1 cellular context compared by ENCODE assay signal in the genomic region with DNA sequence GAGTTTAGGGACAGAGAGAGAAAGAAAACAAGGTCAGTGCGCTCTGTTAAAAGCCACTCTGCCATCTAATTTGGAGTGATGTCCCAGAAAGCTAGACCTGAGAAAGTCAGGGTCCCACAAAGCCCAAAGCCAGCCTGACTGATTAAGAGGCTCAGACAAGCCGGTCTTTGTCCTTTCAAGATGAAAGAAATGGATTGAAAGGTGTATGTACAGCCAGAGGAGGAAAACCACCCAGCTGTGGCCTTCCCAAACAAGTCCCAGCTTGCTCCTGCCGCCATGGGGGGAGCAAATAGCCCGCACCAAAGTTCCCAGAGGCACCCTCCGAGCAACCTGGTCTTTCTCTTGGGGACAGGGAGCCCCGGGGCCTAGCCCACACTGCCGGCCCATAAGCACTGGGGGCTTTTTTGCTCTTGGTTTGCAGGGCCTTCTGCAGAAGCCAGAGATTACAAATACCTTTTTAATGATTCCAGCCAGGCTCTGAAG.
TF ChIP-seq lines count a peak whose summit lies in the region.

No MANE protein-coding gene starts in this region.

TF ChIP-seq in WTC11, 78 proteins besides CTCF, POLR2A, EP300 and RAD21 (continued from another document):
- no peak for TF ChIP-seq FOXP4 (CRISPR knock-in tag; IDR thresholded peaks at IDR 0.05)
- no peak for TF ChIP-seq GTF2I (CRISPR knock-in tag; conservative IDR thresholded peaks at IDR 0.05)
- TF ChIP-seq OVOL2 (CRISPR knock-in tag; IDR thresholded peaks at IDR 0.05; ENCODE audit: borderline replicate concordance) = no peak
- TF ChIP-seq ZNF121 (CRISPR knock-in tag; IDR thresholded peaks at IDR 0.05) = no peak
- TF ChIP-seq, protein P1, sequence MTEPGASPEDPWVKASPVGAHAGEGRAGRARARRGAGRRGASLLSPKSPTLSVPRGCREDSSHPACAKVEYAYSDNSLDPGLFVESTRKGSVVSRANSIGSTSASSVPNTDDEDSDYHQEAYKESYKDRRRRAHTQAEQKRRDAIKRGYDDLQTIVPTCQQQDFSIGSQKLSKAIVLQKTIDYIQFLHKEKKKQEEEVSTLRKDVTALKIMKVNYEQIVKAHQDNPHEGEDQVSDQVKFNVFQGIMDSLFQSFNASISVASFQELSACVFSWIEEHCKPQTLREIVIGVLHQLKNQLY (CRISPR knock-in tag; IDR thresholded peaks at IDR 0.05) = no peak
- no peak for TF ChIP-seq ATF1 (CRISPR knock-in tag; IDR thresholded peaks at IDR 0.05)
- TF ChIP-seq, protein P2, sequence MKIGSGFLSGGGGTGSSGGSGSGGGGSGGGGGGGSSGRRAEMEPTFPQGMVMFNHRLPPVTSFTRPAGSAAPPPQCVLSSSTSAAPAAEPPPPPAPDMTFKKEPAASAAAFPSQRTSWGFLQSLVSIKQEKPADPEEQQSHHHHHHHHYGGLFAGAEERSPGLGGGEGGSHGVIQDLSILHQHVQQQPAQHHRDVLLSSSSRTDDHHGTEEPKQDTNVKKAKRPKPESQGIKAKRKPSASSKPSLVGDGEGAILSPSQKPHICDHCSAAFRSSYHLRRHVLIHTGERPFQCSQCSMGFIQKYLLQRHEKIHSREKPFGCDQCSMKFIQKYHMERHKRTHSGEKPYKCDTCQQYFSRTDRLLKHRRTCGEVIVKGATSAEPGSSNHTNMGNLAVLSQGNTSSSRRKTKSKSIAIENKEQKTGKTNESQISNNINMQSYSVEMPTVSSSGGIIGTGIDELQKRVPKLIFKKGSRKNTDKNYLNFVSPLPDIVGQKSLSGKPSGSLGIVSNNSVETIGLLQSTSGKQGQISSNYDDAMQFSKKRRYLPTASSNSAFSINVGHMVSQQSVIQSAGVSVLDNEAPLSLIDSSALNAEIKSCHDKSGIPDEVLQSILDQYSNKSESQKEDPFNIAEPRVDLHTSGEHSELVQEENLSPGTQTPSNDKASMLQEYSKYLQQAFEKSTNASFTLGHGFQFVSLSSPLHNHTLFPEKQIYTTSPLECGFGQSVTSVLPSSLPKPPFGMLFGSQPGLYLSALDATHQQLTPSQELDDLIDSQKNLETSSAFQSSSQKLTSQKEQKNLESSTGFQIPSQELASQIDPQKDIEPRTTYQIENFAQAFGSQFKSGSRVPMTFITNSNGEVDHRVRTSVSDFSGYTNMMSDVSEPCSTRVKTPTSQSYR (CRISPR knock-in tag; IDR thresholded peaks at IDR 0.05) = no peak
- TF ChIP-seq CREM (CRISPR knock-in tag; IDR thresholded peaks at IDR 0.05) = no peak
- no peak for TF ChIP-seq EMX1 (CRISPR knock-in tag; IDR thresholded peaks at IDR 0.05)
- no peak for TF ChIP-seq AFF4 (CRISPR knock-in tag; IDR thresholded peaks at IDR 0.05; ENCODE audit: borderline replicate concordance)
- no peak for TF ChIP-seq SP1 (CRISPR knock-in tag; conservative IDR thresholded peaks at IDR 0.05)
- no peak for TF ChIP-seq E2F1 (CRISPR knock-in tag; IDR thresholded peaks at IDR 0.05)
- TF ChIP-seq, protein P3, sequence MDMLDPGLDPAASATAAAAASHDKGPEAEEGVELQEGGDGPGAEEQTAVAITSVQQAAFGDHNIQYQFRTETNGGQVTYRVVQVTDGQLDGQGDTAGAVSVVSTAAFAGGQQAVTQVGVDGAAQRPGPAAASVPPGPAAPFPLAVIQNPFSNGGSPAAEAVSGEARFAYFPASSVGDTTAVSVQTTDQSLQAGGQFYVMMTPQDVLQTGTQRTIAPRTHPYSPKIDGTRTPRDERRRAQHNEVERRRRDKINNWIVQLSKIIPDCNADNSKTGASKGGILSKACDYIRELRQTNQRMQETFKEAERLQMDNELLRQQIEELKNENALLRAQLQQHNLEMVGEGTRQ (CRISPR knock-in tag; IDR thresholded peaks at IDR 0.05) = no peak
- no peak for TF ChIP-seq ZNF416 (CRISPR knock-in tag; IDR thresholded peaks at IDR 0.05)
